Comparison of ENCODE assay signal across 18 cellular contexts in genomic region chr13:52085416-52085815, GRCh38. TPM values are rescaled to one million over a fixed set of nuclear protein-coding genes. Genes with fewer than 3 reads are reported as not detected.
A peak's percentile ranks its signal among the peaks of the same experiment; 100 is the strongest.
DNase-seq lines count a peak whose midpoint lies in the region; ATAC-seq and TF ChIP-seq lines count a peak whose summit lies in the region.
"Had no signal": no experiment of that assay in that cellular context is flagged by ENCODE, and none has a peak within 500 bp of the region (broad histone marks: within the 10 kb centered on the region; RNA-seq: fewer than 3 reads in every experiment).

No MANE protein-coding gene starts in this region.

- no peak overlapping the region for H3K4me3 Mint-ChIP-seq in GM23338
- H3K4me3 Mint-ChIP-seq: activated naive CD4-positive, alpha-beta T cell treated with anti-CD3 and anti-CD28 coated beads, Interleukin-2, amount 50 U/mL, for 24 hours; T-helper 1 cell treated with Interleukin-12 subunit alpha and Interleukin-12 subunit beta and Interleukin-4 antibody, amounts not matched to agents 30 μg/mL and 1 μg/mL, for 36 hours had no signal

- H3K4me1 ChIP-seq in mammary epithelial cell (ENCODE audit: insufficient read depth, low read length): peaks cover 5% of the 10 kb centered on the region
- no peaks in the 10 kb centered on the region for H3K4me1 ChIP-seq in hepatocyte (ENCODE audit: insufficient read depth)
- H3K4me1 ChIP-seq in GM23338 (ENCODE audit: insufficient read depth): no peaks in the 10 kb centered on the region
- H3K4me1 ChIP-seq: sigmoid colon, tibial artery had no signal

- in situ Hi-C loops in mammary epithelial cell (cut with MboI; ENCODE audit: low sequenced_read_pairs in 2 of 2): no loop called here

- H3K9me3 ChIP-seq in mammary epithelial cell (replicated peaks; ENCODE audit: insufficient read depth, low read length) (no peaks in the 10 kb centered on the region), hepatocyte (ENCODE audit: low read depth) (no peaks in the 10 kb centered on the region)
- H3K9me3 ChIP-seq: sigmoid colon, tibial artery had no signal

- H3K4me3 ChIP-seq in mammary epithelial cell (replicated peaks in 1 of 3; ENCODE audit: insufficient read depth in 1 of 3, low read depth in 2 of 3, low read length in 3 of 3) (no peak overlapping the region), hepatocyte (no peak overlapping the region), GM23338 (no peak overlapping the region)
- H3K4me3 ChIP-seq: sigmoid colon, tibial artery had no signal

- H3K9me2 ChIP-seq in hepatocyte (replicated peaks; ENCODE audit: insufficient read depth) (no peaks in the 10 kb centered on the region), GM23338 (ENCODE audit: insufficient read depth) (no peaks in the 10 kb centered on the region)

- H3K27ac Mint-ChIP-seq in GM23338: no peak overlapping the region
- H3K27ac Mint-ChIP-seq: activated naive CD4-positive, alpha-beta T cell treated with anti-CD3 and anti-CD28 coated beads, Interleukin-2, amount 50 U/mL, for 24 hours; T-helper 1 cell treated with Interleukin-12 subunit alpha and Interleukin-12 subunit beta and Interleukin-4 antibody, amounts not matched to agents 30 μg/mL and 1 μg/mL, for 36 hours had no signal

- CTCF ChIA-PET in mammary epithelial cell (lab: Charles Lee; ENCODE audit: low non-redundant PET): interaction anchor here (0.6 kb wide), 1 partner anchor 73 kb away, joined by 3 read pairs; the partner anchor contains the start of gene ALG11

- whole genome bisulfite sequencing in mammary epithelial cell (ENCODE audit: low coverage, missing lambda C conversion rate): 100% methylated on average over 2 of the region's 2 CpGs
- 97% methylated on average over 2 of the region's 2 CpGs for WGBS in hepatocyte (ENCODE audit: low lambda C conversion rate, missing lambda C conversion rate)

- H3K4me1 Mint-ChIP-seq in GM23338: no peaks in the 10 kb centered on the region
- H3K4me1 Mint-ChIP-seq: activated naive CD4-positive, alpha-beta T cell treated with anti-CD3 and anti-CD28 coated beads, Interleukin-2, amount 50 U/mL, for 24 hours had no signal

- no TSS peak for BruUV-seq in mammary epithelial cell (replicated peaks; lab: Mats Ljungman, UMichigan)

- H3K27me3 Mint-ChIP-seq in GM23338 (ENCODE audit: insufficient read depth, low read depth, poor library complexity): no peaks in the 10 kb centered on the region

- H2AFZ ChIP-seq in mammary epithelial cell (ENCODE audit: low read depth, low read length) (peak overlapping the region; percentile 26), hepatocyte (no peak overlapping the region), GM23338 (no peak overlapping the region)

- ATAC-seq in GM23338 (no peak), GM21515 (IDR thresholded peaks at IDR 0.05; ENCODE audit: unreplicated experiment) (no peak)

- dilution Hi-C loops in mammary epithelial cell (cut with HindIII; ENCODE audit: low sequenced_read_pairs): no loop called here

- H3K36me3 ChIP-seq in mammary epithelial cell (ENCODE audit: insufficient read depth, low read length): no peaks in the 10 kb centered on the region
- no peaks in the 10 kb centered on the region for H3K36me3 ChIP-seq in hepatocyte (replicated peaks; ENCODE audit: insufficient read depth, low read depth)
- H3K36me3 ChIP-seq in GM23338 (ENCODE audit: insufficient read depth): no peaks in the 10 kb centered on the region
- H3K36me3 ChIP-seq: sigmoid colon, tibial artery had no signal

- H3K4me2 ChIP-seq in mammary epithelial cell (ENCODE audit: insufficient read depth, low read depth, low read length) (no peak overlapping the region), hepatocyte (no peak overlapping the region), GM23338 (no peak overlapping the region)

- H3K79me2 ChIP-seq in mammary epithelial cell (ENCODE audit: insufficient read depth, low read length) (no peaks in the 10 kb centered on the region), hepatocyte (no peaks in the 10 kb centered on the region), GM23338 (replicated peaks; ENCODE audit: insufficient read depth) (no peaks in the 10 kb centered on the region)

- no peaks in the 10 kb centered on the region for H3K27me3 ChIP-seq in mammary epithelial cell (ENCODE audit: insufficient read depth, low read length)
- H3K27me3 ChIP-seq in hepatocyte: no peaks in the 10 kb centered on the region
- H3K27me3 ChIP-seq in GM23338 (ENCODE audit: insufficient read depth): no peaks in the 10 kb centered on the region
- H3K27me3 ChIP-seq: sigmoid colon, tibial artery had no signal

- H3F3A ChIP-seq in GM23338 (replicated peaks; ENCODE audit: low read depth): no peaks in the 10 kb centered on the region

- H4K20me1 ChIP-seq in mammary epithelial cell (ENCODE audit: insufficient read depth, low read length): no peaks in the 10 kb centered on the region
- no peaks in the 10 kb centered on the region for H4K20me1 ChIP-seq in hepatocyte (ENCODE audit: insufficient read depth, poor library complexity, severe bottlenecking)
- H4K20me1 ChIP-seq in GM23338 (replicated peaks; ENCODE audit: insufficient read depth): no peaks in the 10 kb centered on the region

- TF ChIP-seq CTCF in mammary epithelial cell (conservative IDR thresholded peaks at IDR 0.05 in 1 of 2, IDR thresholded peaks at IDR 0.05 in 1 of 2; ENCODE audit: extremely low read depth in 1 of 2, insufficient read depth in 1 of 2, low read depth in 1 of 2, low read length in 2 of 2) (no peak), hepatocyte (IDR thresholded peaks at IDR 0.05; ENCODE audit: poor library complexity) (no peak), GM23338 (conservative IDR thresholded peaks at IDR 0.05; ENCODE audit: low read depth in 2 of 2) (no peak)

- no peaks in the 10 kb centered on the region for H3K36me3 Mint-ChIP-seq in GM23338 (ENCODE audit: low read depth)
- H3K36me3 Mint-ChIP-seq: activated naive CD4-positive, alpha-beta T cell treated with anti-CD3 and anti-CD28 coated beads, Interleukin-2, amount 50 U/mL, for 24 hours had no signal

- H3K27ac ChIP-seq in mammary epithelial cell (ENCODE audit: insufficient read depth, low read depth, low read length) (no peak overlapping the region), hepatocyte (no peak overlapping the region), GM23338 (ENCODE audit: low read depth) (no peak overlapping the region)
- H3K27ac ChIP-seq: sigmoid colon, tibial artery had no signal

- intact Hi-C loops in mammary epithelial cell (cut with micrococcal nuclease): no loop called here

- H3K9me3 Mint-ChIP-seq in GM23338: no peaks in the 10 kb centered on the region; the same call in 2 of the 3 replicates
- H3K9me3 Mint-ChIP-seq: activated naive CD4-positive, alpha-beta T cell treated with anti-CD3 and anti-CD28 coated beads, Interleukin-2, amount 50 U/mL, for 24 hours; T-helper 1 cell treated with Interleukin-12 subunit alpha and Interleukin-12 subunit beta and Interleukin-4 antibody, amounts not matched to agents 30 μg/mL and 1 μg/mL, for 36 hours had no signal

- DNase-seq in A172 (ENCODE audit: low spot score): peak; percentile 4
- DNase-seq in HCEC 1CT: peak; percentile 80
- DNase-seq in mammary epithelial cell: peak; percentile 70
- DNase-seq in hepatocyte (ENCODE audit: low spot score): peak; percentile 48
- no peak for DNase-seq in GM23338 (ENCODE audit: low spot score)
- no peak for DNase-seq in NCI-H2227 (lab: John Stamatoyannopoulos, UW; ENCODE audit: unreplicated experiment)
- no peak for DNase-seq in NCI-H510A treated with DMSO at 0.1 percent for 48 hours (lab: John Stamatoyannopoulos, UW)
- DNase-seq: caudate nucleus; effector memory CD4-positive, alpha-beta T cell; KG1; NCI-H1417; NCI-H345; SHP77; sigmoid colon; tibial artery had no signal

- no peak overlapping the region for H3K9ac ChIP-seq in mammary epithelial cell (ENCODE audit: insufficient read depth, low read length)

TF ChIP-seq in GM23338, 12 proteins besides CTCF, POLR2A, EP300 and RAD21 (continues in another document):
- TF ChIP-seq STAT1 (IDR thresholded peaks at IDR 0.05; ENCODE audit: unreplicated experiment): no peak
- TF ChIP-seq EZH2phosphoT487 (IDR thresholded peaks at IDR 0.05; ENCODE audit: unreplicated experiment): no peak
- no peak for TF ChIP-seq REST (IDR thresholded peaks at IDR 0.05; ENCODE audit: unreplicated experiment)
- no peak for TF ChIP-seq ZNF331 (CRISPR knock-in tag; IDR thresholded peaks at IDR 0.05; ENCODE audit: low read depth)

RNA-seq across cellular contexts. Expression of gene NEK5, which starts 43.5 kb away (rescaled TPM):
- 0.10 TPM in 1 of 2 replicates, not detected in the other for total RNA-seq in A172 (2014; rRNA removed; shearing (Covaris generic))
- total RNA-seq in mammary epithelial cell (under 1 TPM; 0.26 to 0.33 TPM), hepatocyte (1.1 and 1.3 TPM in 2 replicates)
- polyA plus RNA-seq in mammary epithelial cell (0.05 TPM), hepatocyte (1.2 and 1.3 TPM in 2 replicates), GM23338 (2016; fragmentation: Nextera tagmentation; extraction: Ambion mirVana) (0.64 and 1.3 TPM in 2 replicates)
- not detected for polyA minus RNA-seq in mammary epithelial cell
- 0.16 and 0.73 TPM in 2 replicates for total RNA-seq in GM23338 (2014; rRNA removed; shearing (Covaris generic))

Comparison
In these comparisons a context has a peak if more than half of its experiments do, and no peak if none do; other contexts are left out.
1. DNase-seq: peak in A172 (single experiment), HCEC 1CT (single experiment), mammary epithelial cell (single experiment) and hepatocyte (single experiment); none in GM23338 (single experiment), NCI-H2227 (single experiment) and NCI-H510A treated with DMSO at 0.1 percent for 48 hours (single experiment).